ENCODE assay signal across 1 cellular context in the genomic region with DNA sequence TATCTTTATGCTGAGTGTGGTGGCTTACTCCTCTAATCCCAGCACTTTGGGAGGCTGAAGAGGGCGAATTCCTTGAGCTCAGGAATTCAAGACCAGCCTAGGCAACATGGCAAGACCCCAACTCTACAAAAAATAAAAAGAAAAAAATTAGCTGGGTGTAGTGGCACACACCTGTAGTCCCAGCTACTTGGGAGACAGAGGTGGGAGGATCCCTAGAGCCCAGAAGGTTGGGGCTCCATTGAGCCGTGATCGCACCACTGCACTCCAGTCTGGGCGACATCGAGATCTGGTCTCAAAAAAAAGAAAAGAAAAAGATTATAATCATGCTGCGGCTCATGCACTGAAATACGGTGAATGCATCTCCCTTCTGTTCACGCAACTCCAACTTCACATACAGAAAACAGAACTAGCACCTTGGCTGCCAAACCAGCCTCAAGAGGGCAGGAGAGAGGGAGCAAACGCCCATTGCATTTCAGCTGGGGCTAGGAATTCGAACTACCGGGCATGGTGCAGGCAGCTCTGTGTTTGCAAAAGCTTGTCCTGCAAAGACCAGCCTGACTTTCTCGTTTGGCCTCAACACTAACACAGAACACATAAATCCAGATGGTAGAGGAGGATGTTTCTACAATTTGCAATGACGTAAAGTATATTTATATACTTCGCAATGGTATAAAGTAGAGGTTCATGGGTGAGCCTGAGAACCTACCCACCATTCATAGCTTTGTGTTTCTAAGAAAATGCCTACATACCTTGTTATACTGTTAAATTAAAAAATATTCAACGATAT.
TF ChIP-seq lines count a peak whose summit lies in the region.

No MANE protein-coding gene starts in this region.

TF ChIP-seq in endothelial cell of umbilical vein, 7 proteins besides CTCF, POLR2A, EP300 and RAD21:
- no peak for TF ChIP-seq FOS (IDR thresholded peaks at IDR 0.05; ENCODE audit: borderline replicate concordance, insufficient read depth, low read length)
- no peak for TF ChIP-seq GATA2 (IDR thresholded peaks at IDR 0.05; ENCODE audit: insufficient read depth, insufficient read length, low read depth, low read length)
- TF ChIP-seq JUN (IDR thresholded peaks at IDR 0.05; ENCODE audit: borderline replicate concordance, insufficient read depth, insufficient read length, low read depth) = no peak
- TF ChIP-seq EZH2 (IDR thresholded peaks at IDR 0.05; ENCODE audit: borderline replicate concordance, low read depth, low read length, severe bottlenecking) = no peak
- no peak for TF ChIP-seq MYC (IDR thresholded peaks at IDR 0.05; ENCODE audit: low read depth, low read length)
- no peak for TF ChIP-seq MAX (IDR thresholded peaks at IDR 0.05; ENCODE audit: insufficient read depth, insufficient read length)
- TF ChIP-seq POLR2AphosphoS5 (IDR thresholded peaks at IDR 0.05; ENCODE audit: insufficient read depth, low read depth, low read length) = no peak
